In genomic region chr1:183070923-183071618, GRCh38 we compare ENCODE assay signal across 8 cellular contexts. TPM values are rescaled to one million over a fixed set of nuclear protein-coding genes. Genes with fewer than 3 reads are reported as not detected.
DNase-seq lines count a peak whose midpoint lies in the region; ATAC-seq and TF ChIP-seq lines count a peak whose summit lies in the region.

No MANE protein-coding gene starts in this region.

- H3K36me3 ChIP-seq in OCI-LY3 (replicated peaks; ENCODE audit: low read depth, low read length) (no peaks in the 10 kb centered on the region), testis (ENCODE audit: low read depth, missing control alignments) (no peaks in the 10 kb centered on the region)

- no peak overlapping the region for H3K4me3 Mint-ChIP-seq in activated T-cell treated with anti-CD3 and anti-CD28 coated beads, Interleukin-2, amount 50 U/mL, for 24 hours

- H3K9me3 Mint-ChIP-seq in activated T-cell treated with anti-CD3 and anti-CD28 coated beads, Interleukin-2, amount 50 U/mL, for 24 hours, result peaks cover 1% of the 10 kb centered on the region

- intact Hi-C loops in testis (cut with DNase I; ENCODE audit: low total_unique reads), result no loop called here

- 44 to 54% methylated on average over 3 of the region's 3 CpGs for WGBS in testis, 2 donors

- peak; percentile 12 for DNase-seq in NOMO-1 treated with DMSO at 0.1 percent for 48 hours (lab: John Stamatoyannopoulos, UW; ENCODE audit: unreplicated experiment)
- no peak for DNase-seq in NOMO-1 treated with dmso at 0.1 percent for 144 hours (lab: John Stamatoyannopoulos, UW; ENCODE audit: unreplicated experiment)
- DNase-seq in left kidney (ENCODE audit: low read depth, low spot score), result peak; percentile 30
- DNase-seq in activated T-cell treated with anti-CD3 and anti-CD28 coated beads, Interleukin-2, amount 50 U/mL, for 24 hours, result no peak
- DNase-seq in testis, result no peak
- DNase-seq in NCI-H82 treated with DMSO at 0.1 percent for 48 hours (lab: John Stamatoyannopoulos, UW; ENCODE audit: unreplicated experiment), result no peak

- H3K4me1 ChIP-seq in OCI-LY3 (ENCODE audit: low read length) (peaks cover 23% of the 10 kb centered on the region), testis (peaks cover 6% of the 10 kb centered on the region)

- no peaks in the 10 kb centered on the region for H3K27me3 ChIP-seq in OCI-LY3 (ENCODE audit: low read depth, low read length)
- H3K27me3 ChIP-seq in testis, result no peaks in the 10 kb centered on the region

- H3K4me3 ChIP-seq in OCI-LY3 (ENCODE audit: low read length), result peak overlapping the region; percentile 38
- no peak overlapping the region for H3K4me3 ChIP-seq in testis

- H3K9me3 ChIP-seq in OCI-LY3 (ENCODE audit: insufficient read depth, low read length) (no peaks in the 10 kb centered on the region; the same call in 1 of the 2 replicates), testis (no peaks in the 10 kb centered on the region)

- H3K79me2 ChIP-seq in OCI-LY3 (ENCODE audit: low read length), result peaks cover 38% of the 10 kb centered on the region

- peaks cover 50% of the 10 kb centered on the region for H4K20me1 ChIP-seq in OCI-LY3 (ENCODE audit: insufficient read depth, low read length)

- H3K4me2 ChIP-seq in OCI-LY3 (ENCODE audit: low read length), result peak overlapping the region; percentile 67

- H3K9ac ChIP-seq in OCI-LY3 (ENCODE audit: low read length), result peak overlapping the region; percentile 10; the same call in 1 of the 2 replicates

- H3K27ac ChIP-seq in OCI-LY3 (ENCODE audit: low read length) (no peak overlapping the region; the same call in 1 of the 2 replicates), testis (no peak overlapping the region)

- ATAC-seq in HG02943 (IDR thresholded peaks at IDR 0.05; ENCODE audit: low read depth, unreplicated experiment), result peak; percentile 91

- TF ChIP-seq CTCF in OCI-LY3 (IDR thresholded peaks at IDR 0.05; ENCODE audit: low read depth, low read length) (peak; percentile 20; the same call in 1 of the 2 replicates), testis (IDR thresholded peaks at IDR 0.05) (no peak)

- no peak overlapping the region for H2AFZ ChIP-seq in OCI-LY3 (ENCODE audit: low read depth, low read length)

- H3K4me1 Mint-ChIP-seq in activated T-cell treated with anti-CD3 and anti-CD28 coated beads, Interleukin-2, amount 50 U/mL, for 24 hours (ENCODE audit: low read depth), result peaks cover 5% of the 10 kb centered on the region

- peaks cover 10% of the 10 kb centered on the region for H3K27me3 Mint-ChIP-seq in activated T-cell treated with anti-CD3 and anti-CD28 coated beads, Interleukin-2, amount 50 U/mL, for 24 hours

- no peak overlapping the region for H3K27ac Mint-ChIP-seq in activated T-cell treated with anti-CD3 and anti-CD28 coated beads, Interleukin-2, amount 50 U/mL, for 24 hours

- no peaks in the 10 kb centered on the region for H3K36me3 Mint-ChIP-seq in activated T-cell treated with anti-CD3 and anti-CD28 coated beads, Interleukin-2, amount 50 U/mL, for 24 hours (ENCODE audit: low read depth)

- no peak for TF ChIP-seq POLR2A in testis (IDR thresholded peaks at IDR 0.05)

RNA-seq across cellular contexts. Expression of gene LAMC1, which starts 47.9 kb away (rescaled TPM):
- 100 to 1,000 TPM; 106 to 112 TPM for total RNA-seq in testis
- 64.5 TPM for polyA plus RNA-seq in testis (ENCODE audit: insufficient read depth, low read depth, low replicate concordance)

Comparison
In these comparisons a context has a peak if more than half of its experiments do, and no peak if none do; other contexts are left out.
1. DNase-seq: peak in NOMO-1 treated with DMSO at 0.1 percent for 48 hours (single experiment) and left kidney (single experiment); none in NOMO-1 treated with dmso at 0.1 percent for 144 hours (single experiment), activated T-cell treated with anti-CD3 and anti-CD28 coated beads, Interleukin-2, amount 50 U/mL, for 24 hours (single experiment), testis (single experiment) and NCI-H82 treated with DMSO at 0.1 percent for 48 hours (single experiment).